Comparison of ENCODE assay signal across 8 cellular contexts in the genomic region with DNA sequence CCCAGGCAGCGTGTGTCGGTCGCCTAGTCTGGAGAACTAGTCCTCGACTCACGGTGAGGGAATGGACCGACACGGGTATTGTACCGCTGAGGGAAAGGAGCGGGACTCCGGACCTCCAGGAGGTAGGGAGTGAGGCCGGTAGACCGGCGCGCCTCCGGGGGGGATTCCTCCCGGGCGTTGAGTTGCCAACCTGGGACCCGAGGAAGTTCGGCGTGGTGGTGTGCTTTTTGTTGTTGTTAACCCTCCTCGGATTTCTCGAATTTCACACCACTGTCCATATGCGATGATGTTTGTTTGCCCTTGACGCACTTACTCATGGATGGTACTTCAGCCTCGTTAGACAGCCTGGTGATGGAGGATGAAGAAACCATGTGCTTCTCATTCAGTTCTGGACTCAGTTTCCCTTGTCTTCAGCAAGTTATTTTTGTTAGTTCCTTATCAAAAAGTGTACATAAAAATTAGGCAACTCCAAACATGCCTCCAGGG. TPM values are rescaled to one million over a fixed set of nuclear protein-coding genes. Genes with fewer than 3 reads are reported as not detected.
A peak's percentile ranks its signal among the peaks of the same experiment; 100 is the strongest.
DNase-seq lines count a peak whose midpoint lies in the region; ATAC-seq and TF ChIP-seq lines count a peak whose summit lies in the region.
"Not testable (repeated sequence)": the region's sequence is repeated elsewhere in the genome, so short reads cannot be mapped to it uniquely, and the experiment has no call there.

No MANE protein-coding gene starts in this region.

- POLR2A ChIA-PET in CD8-positive, alpha-beta memory T cell (lab: Charles Lee) = not testable (repeated sequence)

- H3K27me3 ChIP-seq in CD8-positive, alpha-beta memory T cell (ENCODE audit: insufficient read depth, low read length, poor library complexity, severe bottlenecking); endodermal cell (ENCODE audit: control insufficient read depth, insufficient read depth, low read length, poor library complexity, severe bottlenecking); suprapubic skin: not testable (repeated sequence)

- H3K4me3 ChIP-seq in CD8-positive, alpha-beta memory T cell (ENCODE audit: low read length) = peak overlapping the region; percentile 87
- peak overlapping the region; percentile 94 for H3K4me3 ChIP-seq in endodermal cell (ENCODE audit: low read length)
- H3K4me3 ChIP-seq in suprapubic skin = peak overlapping the region; percentile 95

- DNase-seq in CD8-positive, alpha-beta memory T cell; activated naive CD8-positive, alpha-beta T cell treated with anti-CD3 and anti-CD28 coated beads for 36 hours; endodermal cell; immature natural killer cell; neural crest cell (ENCODE audit: low read depth, low spot score); suprapubic skin (ENCODE audit: low spot score in 2 of 2): not testable (repeated sequence)
- peak; percentile 46 for DNase-seq in SIG-M5 treated with dmso at 0.1 percent for 504 hours (lab: John Stamatoyannopoulos, UW; ENCODE audit: unreplicated experiment)

- H3K27ac ChIP-seq in CD8-positive, alpha-beta memory T cell (ENCODE audit: low read depth, low read length) = peak overlapping the region; percentile 93
- H3K27ac ChIP-seq in endodermal cell (ENCODE audit: low read depth, low read length) (peak overlapping the region; percentile 100), suprapubic skin (peak overlapping the region; percentile 94)

- H3K36me3 ChIP-seq in CD8-positive, alpha-beta memory T cell (ENCODE audit: insufficient read depth, low read length); suprapubic skin: not testable (repeated sequence)
- peaks cover 39% of the 10 kb centered on the region for H3K36me3 ChIP-seq in endodermal cell (ENCODE audit: control insufficient read depth, insufficient read depth, low read length)

- peak overlapping the region; percentile 96 for H3K9ac ChIP-seq in endodermal cell (ENCODE audit: extremely low read depth, low read length, poor library complexity, severe bottlenecking)

- CTCF ChIA-PET in CD8-positive, alpha-beta memory T cell (lab: Charles Lee) = not testable (repeated sequence)

- peak; percentile 3 for ATAC-seq in HG03439 (IDR thresholded peaks at IDR 0.05; ENCODE audit: unreplicated experiment)

- H3K9me3 ChIP-seq in CD8-positive, alpha-beta memory T cell (ENCODE audit: low read length); suprapubic skin: not testable (repeated sequence)
- peaks cover 38% of the 10 kb centered on the region for H3K9me3 ChIP-seq in endodermal cell (ENCODE audit: control insufficient read depth, low read length)

- not testable (repeated sequence) for TF ChIP-seq CTCF in endodermal cell (conservative IDR thresholded peaks at IDR 0.05); neural crest cell (conservative IDR thresholded peaks at IDR 0.05); suprapubic skin (IDR thresholded peaks at IDR 0.05)

- WGBS in endodermal cell (ENCODE audit: insufficient coverage in 1 of 2, insufficient read length in 1 of 2), 2 experiments = 0 to 1% methylated on average over 5 to 25 of the region's 25 CpGs
- WGBS in suprapubic skin = under 1% methylated on average over 10 of the region's 25 CpGs

- not testable (repeated sequence) for H3K27me3 Mint-ChIP-seq in CD8-positive, alpha-beta memory T cell; activated naive CD8-positive, alpha-beta T cell treated with anti-CD3 and anti-CD28 coated beads for 36 hours; endodermal cell (ENCODE audit: insufficient read depth); neural crest cell (ENCODE audit: low read depth)
- H3K27me3 Mint-ChIP-seq in immature natural killer cell (ENCODE audit: low read depth in 3 of 3) = peaks cover 0 to 20% (median 5%) of the 10 kb centered on the region in 3 donors

- peaks cover 26% of the 10 kb centered on the region for H3K4me1 ChIP-seq in CD8-positive, alpha-beta memory T cell (ENCODE audit: insufficient read depth, low read length)
- H3K4me1 ChIP-seq in endodermal cell (ENCODE audit: control insufficient read depth, insufficient read depth, low read length) = not testable (repeated sequence)
- H3K4me1 ChIP-seq in suprapubic skin = peaks cover 40% of the 10 kb centered on the region

- TF ChIP-seq POLR2A in suprapubic skin (IDR thresholded peaks at IDR 0.05) = not testable (repeated sequence)

- peaks cover 15 to 50% (median 21%) of the 10 kb centered on the region in 3 donors for H3K36me3 Mint-ChIP-seq in CD8-positive, alpha-beta memory T cell
- H3K36me3 Mint-ChIP-seq in activated naive CD8-positive, alpha-beta T cell treated with anti-CD3 and anti-CD28 coated beads for 36 hours = peaks cover 58% of the 10 kb centered on the region
- H3K36me3 Mint-ChIP-seq in endodermal cell (ENCODE audit: low read depth) (peaks cover 55% of the 10 kb centered on the region), immature natural killer cell (peaks cover 11 to 24% (median 19%) of the 10 kb centered on the region in 3 donors), neural crest cell (ENCODE audit: low read depth) (peaks cover 34% of the 10 kb centered on the region)

- H3K4me3 Mint-ChIP-seq in CD8-positive, alpha-beta memory T cell = peak overlapping the region; percentile 96 to 100 (median 97)
- H3K4me3 Mint-ChIP-seq in activated naive CD8-positive, alpha-beta T cell treated with anti-CD3 and anti-CD28 coated beads for 36 hours = peak overlapping the region; percentile 97
- peak overlapping the region; percentile 97 for H3K4me3 Mint-ChIP-seq in endodermal cell
- peak overlapping the region; percentile 95 to 98 (median 97) for H3K4me3 Mint-ChIP-seq in immature natural killer cell
- H3K4me3 Mint-ChIP-seq in neural crest cell = peak overlapping the region; percentile 97

- H3K9me3 Mint-ChIP-seq in CD8-positive, alpha-beta memory T cell; activated naive CD8-positive, alpha-beta T cell treated with anti-CD3 and anti-CD28 coated beads for 36 hours; immature natural killer cell; neural crest cell: not testable (repeated sequence)
- H3K9me3 Mint-ChIP-seq in endodermal cell = peaks cover 39% of the 10 kb centered on the region

- not testable (repeated sequence) for TF ChIP-seq EP300 in suprapubic skin (IDR thresholded peaks at IDR 0.05)

- peaks cover 63 to 77% (median 75%) of the 10 kb centered on the region in 3 donors for H3K4me1 Mint-ChIP-seq in CD8-positive, alpha-beta memory T cell
- peaks cover 59% of the 10 kb centered on the region for H3K4me1 Mint-ChIP-seq in activated naive CD8-positive, alpha-beta T cell treated with anti-CD3 and anti-CD28 coated beads for 36 hours
- H3K4me1 Mint-ChIP-seq in endodermal cell (peaks cover 14% of the 10 kb centered on the region), immature natural killer cell (peaks cover 67 to 82% of the 10 kb centered on the region in 2 donors), neural crest cell (peaks cover 48% of the 10 kb centered on the region)

- H3K27ac Mint-ChIP-seq in CD8-positive, alpha-beta memory T cell = peak overlapping the region; percentile 95 to 100 (median 98)
- H3K27ac Mint-ChIP-seq in activated naive CD8-positive, alpha-beta T cell treated with anti-CD3 and anti-CD28 coated beads for 36 hours = peak overlapping the region; percentile 97
- H3K27ac Mint-ChIP-seq in endodermal cell = peak overlapping the region; percentile 94
- H3K27ac Mint-ChIP-seq in immature natural killer cell = peak overlapping the region; percentile 91 to 98 (median 96)
- peak overlapping the region; percentile 98 for H3K27ac Mint-ChIP-seq in neural crest cell (ENCODE audit: unreplicated experiment)

RNA-seq across cellular contexts. Expression of gene DAP3, which starts 0.3 kb away (rescaled TPM):
- 100 to 1,000 TPM; 156 to 160 TPM for total RNA-seq in CD8-positive, alpha-beta memory T cell
- 96.7 TPM for polyA plus RNA-seq in CD8-positive, alpha-beta memory T cell
- total RNA-seq in activated naive CD8-positive, alpha-beta T cell treated with anti-CD3 and anti-CD28 coated beads for 36 hours = 100 to 1,000 TPM; 148 to 151 TPM
- total RNA-seq in endodermal cell (100 to 1,000 TPM; 107 to 112 TPM), neural crest cell (113 and 114 TPM in 2 replicates), suprapubic skin (100 to 1,000 TPM; 151 to 249 (median 187) TPM)
- polyA plus RNA-seq in endodermal cell (2013, experiment 1 of 2) = 89.6 TPM
- polyA plus RNA-seq in endodermal cell (2013, experiment 2 of 2) = 82.4 TPM
- 10 to 100 TPM; 75.5 to 88.1 (median 85.1) TPM for polyA plus RNA-seq in immature natural killer cell

RNA-seq across cellular contexts. Expression of gene YY1AP1, which starts 0.6 kb away (rescaled TPM):
- total RNA-seq in CD8-positive, alpha-beta memory T cell = 10 to 100 TPM; 59.1 to 62.0 TPM
- polyA plus RNA-seq in CD8-positive, alpha-beta memory T cell = 49.7 TPM
- total RNA-seq in activated naive CD8-positive, alpha-beta T cell treated with anti-CD3 and anti-CD28 coated beads for 36 hours = 10 to 100 TPM; 66.8 to 67.0 TPM
- total RNA-seq in endodermal cell (10 to 100 TPM; 44.2 to 45.8 TPM), neural crest cell (53.9 and 54.5 TPM in 2 replicates), suprapubic skin (100 to 1,000 TPM in 1 of 4 donors, 10 to 100 TPM in 3; 56.0 to 106 (median 80.1) TPM)
- polyA plus RNA-seq in endodermal cell (2013, experiment 1 of 2) = 48.3 TPM
- polyA plus RNA-seq in endodermal cell (2013, experiment 2 of 2) = 44.9 TPM
- 10 to 100 TPM; 21.3 to 59.2 (median 23.1) TPM for polyA plus RNA-seq in immature natural killer cell
